Comparison of ENCODE assay signal across 10 cellular contexts in the genomic region with DNA sequence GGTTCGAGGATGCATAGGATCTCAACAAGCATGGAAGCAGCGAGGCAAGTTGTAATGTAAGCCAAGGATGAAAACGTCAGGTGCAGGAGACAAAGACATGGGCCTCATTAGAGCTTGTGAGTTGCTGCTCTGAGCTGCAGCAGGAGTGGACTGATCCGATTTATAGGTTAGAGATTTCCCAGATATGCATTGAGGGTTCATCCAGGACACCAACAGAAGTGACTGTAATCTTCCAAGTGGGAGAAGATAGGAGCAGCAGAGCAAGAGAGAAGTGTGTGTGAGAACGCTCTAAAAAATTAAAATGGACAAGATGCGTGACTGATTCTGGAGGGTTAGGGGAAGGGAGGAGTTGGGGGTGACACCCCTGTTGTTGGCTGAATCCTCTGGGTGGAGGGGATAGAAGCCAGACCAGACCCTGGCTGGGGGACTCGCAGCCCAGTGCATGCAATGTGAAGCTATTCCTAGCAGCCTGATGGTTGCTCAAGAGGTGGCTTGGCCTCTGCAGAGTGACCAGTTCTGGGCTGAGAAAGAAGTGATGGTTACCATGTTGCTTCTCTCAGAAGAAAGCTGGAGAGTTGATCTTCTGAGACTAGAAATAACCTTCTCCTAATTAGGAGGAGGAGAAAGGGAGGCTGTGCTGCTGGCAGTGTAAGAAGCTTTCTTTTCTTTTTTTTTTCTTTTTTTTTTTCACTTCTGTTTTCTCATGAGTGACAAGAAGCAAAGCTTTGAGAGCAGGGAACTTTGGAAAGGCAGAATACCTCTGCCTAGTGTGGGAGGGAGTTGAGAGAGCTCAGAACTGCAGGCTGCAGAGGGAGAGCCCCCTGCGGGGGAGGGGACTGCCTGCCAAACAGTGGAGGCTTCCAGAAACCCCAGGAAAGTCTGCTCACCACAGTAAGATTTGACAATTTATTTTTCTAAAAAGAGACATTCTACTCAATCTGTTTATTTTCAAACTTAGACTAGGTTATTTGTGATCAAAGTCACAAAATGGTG.
DNase-seq lines count a peak whose midpoint lies in the region; ATAC-seq and TF ChIP-seq lines count a peak whose summit lies in the region.
"Had no signal": no experiment of that assay in that cellular context is flagged by ENCODE, and none has a peak within 500 bp of the region (broad histone marks: within the 10 kb centered on the region; RNA-seq: fewer than 3 reads in every experiment).

No MANE protein-coding gene starts in this region.

- peaks cover 10% of the 10 kb centered on the region for H3F3A ChIP-seq in GM23248 (ENCODE audit: insufficient read depth)

- H3K27ac ChIP-seq in H9 (ENCODE audit: insufficient read length, low read depth, low read length), result no peak overlapping the region
- H3K27ac ChIP-seq in neutrophil, result peak overlapping the region; percentile 38
- no peak overlapping the region for H3K27ac ChIP-seq in GM23248
- H3K27ac ChIP-seq: right atrium auricular region had no signal

- H4K20me1 ChIP-seq in H9 (ENCODE audit: control insufficient read depth, insufficient read depth, insufficient read length) (no peaks in the 10 kb centered on the region), GM23248 (ENCODE audit: insufficient read depth) (no peaks in the 10 kb centered on the region)

- H3K4me1 ChIP-seq in H9 (ENCODE audit: insufficient read depth, low read length) (0 out of 2 replicates have a peak, but pooled peaks cover 3% of the 10 kb centered on the region), neutrophil (ENCODE audit: control insufficient read depth in 1 of 2, insufficient read depth in 1 of 2, low read depth in 1 of 2, low read length in 1 of 2) (peaks cover 18 to 19% of the 10 kb centered on the region in 2 experiments), GM23248 (ENCODE audit: insufficient read depth) (peaks cover 12% of the 10 kb centered on the region)

- no peak overlapping the region for H3K23ac ChIP-seq in H9 (ENCODE audit: insufficient read length, low read depth, low read length)

- intact Hi-C loops in lower leg skin (cut with DNase I; ENCODE audit: low total_unique reads), result loop anchor here (10.0 kb wide), 1 partner anchor 113 kb away; no protein-coding TSS in a partner anchor

- no peak overlapping the region for H2BK15ac ChIP-seq in H9 (ENCODE audit: low read depth, low read length)

- no peak overlapping the region for H2BK120ac ChIP-seq in H9 (ENCODE audit: low read depth, low read length, poor library complexity, severe bottlenecking)

- H3K36me3 ChIP-seq in neutrophil (no peaks in the 10 kb centered on the region), GM23248 (ENCODE audit: low read depth) (no peaks in the 10 kb centered on the region)
- H3K36me3 ChIP-seq: right atrium auricular region had no signal

- H3K9me3 Mint-ChIP-seq in H9, result no peaks in the 10 kb centered on the region
- H3K9me3 Mint-ChIP-seq: activated T-helper 1 cell treated with anti-CD3 and anti-CD28 coated beads, Interleukin-12 subunit alpha, Interleukin-12 subunit beta, Interleukin-2, Interleukin-4 antibody, amounts not matched to agents 30 ng/mL and 10 ng/mL and 1 ng/mL, durations not matched to agents 14 hours and 24 hours and 36 hours had no signal

- no peak overlapping the region for H3K56ac ChIP-seq in H9 (ENCODE audit: insufficient read length, low read depth, low read length)

- no peak overlapping the region for H2BK12ac ChIP-seq in H9 (ENCODE audit: insufficient read length, low read depth, low read length)

- no peak overlapping the region for H3K18ac ChIP-seq in H9 (ENCODE audit: insufficient read length, low read depth, low read length)

- H2AFZ ChIP-seq in H9 (ENCODE audit: low read length), result no peak overlapping the region
- H2AFZ ChIP-seq in GM23248, result no peak overlapping the region

- no peaks in the 10 kb centered on the region for H3K79me2 ChIP-seq in H9 (ENCODE audit: insufficient read depth, low read length)
- no peaks in the 10 kb centered on the region for H3K79me2 ChIP-seq in GM23248 (ENCODE audit: insufficient read depth)

- TF ChIP-seq POLR2A in lower leg skin (IDR thresholded peaks at IDR 0.05), result no peak

- no peak overlapping the region for H4K5ac ChIP-seq in H9 (ENCODE audit: insufficient read length, low read depth, low read length)

- H3K4me1 Mint-ChIP-seq in H9 (peaks cover 48 to 55% of the 10 kb centered on the region in 2 experiments), T-helper 17 cell (peaks cover 29% of the 10 kb centered on the region)

- H3K4me3 Mint-ChIP-seq in H9 (peak overlapping the region in 1 of 2 experiments; percentile 8; a peak in 1 of 5 replicates), T-helper 17 cell (no peak overlapping the region)
- H3K4me3 Mint-ChIP-seq: activated T-helper 1 cell treated with anti-CD3 and anti-CD28 coated beads, Interleukin-12 subunit alpha, Interleukin-12 subunit beta, Interleukin-2, Interleukin-4 antibody, amounts not matched to agents 30 ng/mL and 10 ng/mL and 1 ng/mL, durations not matched to agents 14 hours and 24 hours and 36 hours had no signal

- no peak overlapping the region for H4K8ac ChIP-seq in H9 (replicated peaks; ENCODE audit: insufficient read length, low read depth, low read length)

- H3T11ph ChIP-seq in H9 (ENCODE audit: low read length), result no peak overlapping the region

- peak; percentile 39 for ATAC-seq in GM18520 (IDR thresholded peaks at IDR 0.05; ENCODE audit: unreplicated experiment)
- no peak for ATAC-seq in T-helper 17 cell
- ATAC-seq in HG03135 (IDR thresholded peaks at IDR 0.05; ENCODE audit: unreplicated experiment), result no peak

- H3K4ac ChIP-seq in H9 (ENCODE audit: low read depth, low read length), result no peak overlapping the region

- no CpG with 5 or more reads among the region's 8 CpGs for WGBS in H9 (ENCODE audit: extremely low coverage, insufficient read length, low lambda C conversion rate)
- WGBS in GM23248 (ENCODE audit: low coverage in 1 of 2, low lambda C conversion rate in 2 of 2, missing lambda C conversion rate in 2 of 2), 2 experiments, result 90% methylated on average over 8 of the region's 8 CpGs
- 82 to 84% methylated on average over 8 of the region's 8 CpGs for whole genome bisulfite sequencing in lower leg skin, 2 donors

- H3K4me3 ChIP-seq in neutrophil (ENCODE audit: low read depth in 1 of 2, low read length in 1 of 2) (no peak overlapping the region), GM23248 (no peak overlapping the region), lower leg skin (ENCODE audit: low read depth, poor library complexity, severe bottlenecking) (no peak overlapping the region)
- H3K4me3 ChIP-seq: right atrium auricular region had no signal

- no peaks in the 10 kb centered on the region for H3K9me2 ChIP-seq in GM23248 (ENCODE audit: insufficient read depth)

- H3K23me2 ChIP-seq in H9 (ENCODE audit: insufficient read length, low read depth, low read length, poor library complexity, severe bottlenecking), result no peaks in the 10 kb centered on the region

- TF ChIP-seq CTCF in H9 (conservative IDR thresholded peaks at IDR 0.05) (no peak), neutrophil (IDR thresholded peaks at IDR 0.05) (no peak), lower leg skin (IDR thresholded peaks at IDR 0.05) (no peak)

- H3K27ac Mint-ChIP-seq in H9, result peak overlapping the region; percentile 59 to 85 (median 83); a peak in 5 of 7 replicates
- H3K27ac Mint-ChIP-seq in T-helper 17 cell, result peak overlapping the region; percentile 14
- H3K27ac Mint-ChIP-seq: activated T-helper 1 cell treated with anti-CD3 and anti-CD28 coated beads, Interleukin-12 subunit alpha, Interleukin-12 subunit beta, Interleukin-2, Interleukin-4 antibody, amounts not matched to agents 30 ng/mL and 10 ng/mL and 1 ng/mL, durations not matched to agents 14 hours and 24 hours and 36 hours had no signal

- H3K36me3 Mint-ChIP-seq in H9 (ENCODE audit: insufficient read depth in 1 of 3, low read depth in 3 of 3) (no peaks in the 10 kb centered on the region), T-helper 17 cell (ENCODE audit: low read depth) (no peaks in the 10 kb centered on the region)

- no peak overlapping the region for H3K4me2 ChIP-seq in H9 (ENCODE audit: insufficient read depth, insufficient read length, low read length)
- no peak overlapping the region for H3K4me2 ChIP-seq in GM23248 (ENCODE audit: unreplicated experiment)

- H3K9me3 ChIP-seq in H9 (ENCODE audit: control insufficient read depth, low read depth, low read length), result no peaks in the 10 kb centered on the region
- no peaks in the 10 kb centered on the region for H3K9me3 ChIP-seq in T-helper 17 cell (ENCODE audit: control insufficient read depth, low read length, poor library complexity, severe bottlenecking)
- no peaks in the 10 kb centered on the region for H3K9me3 ChIP-seq in neutrophil
- H3K9me3 ChIP-seq in GM23248 (ENCODE audit: low read depth), result no peaks in the 10 kb centered on the region
- H3K9me3 ChIP-seq: right atrium auricular region had no signal

- H4K91ac ChIP-seq in H9 (ENCODE audit: insufficient read length, low read depth, low read length), result no peak overlapping the region

- H3K9ac ChIP-seq in H9 (ENCODE audit: extremely low read depth, insufficient read length, low read length) (no peak overlapping the region), GM23248 (no peak overlapping the region)

- H2BK5ac ChIP-seq in H9 (ENCODE audit: insufficient read length, low read length), result no peak overlapping the region

- H3K27me3 Mint-ChIP-seq in H9 (ENCODE audit: low read depth) (no peaks in the 10 kb centered on the region), T-helper 17 cell (no peaks in the 10 kb centered on the region)

- no peak overlapping the region for H2BK20ac ChIP-seq in H9 (ENCODE audit: low read depth, low read length, poor library complexity, severe bottlenecking)

- no peak overlapping the region for H2AK5ac ChIP-seq in H9 (ENCODE audit: insufficient read length, low read length)

- in situ Hi-C loops in GM23248 (cut with MboI), result loop anchor here (25.0 kb wide), 1 partner anchor 710 kb away; no protein-coding TSS in a partner anchor

- DNase-seq in H9 (peak; percentile 53), T-helper 17 cell (no peak), GM23248 (no peak), AML-193 (lab: John Stamatoyannopoulos, UW) (no peak), lower leg skin (ENCODE audit: low spot score in 2 of 2) (no peak)

- H3K14ac ChIP-seq in H9 (ENCODE audit: insufficient read depth, low read length), result no peak overlapping the region

- no peaks in the 10 kb centered on the region for H3K79me1 ChIP-seq in H9 (ENCODE audit: insufficient read depth, low read depth, low read length, poor library complexity, severe bottlenecking)

- H3K27me3 ChIP-seq in H9 (ENCODE audit: insufficient read depth, low read length), result no peaks in the 10 kb centered on the region
- H3K27me3 ChIP-seq in neutrophil, result no peaks in the 10 kb centered on the region
- H3K27me3 ChIP-seq in GM23248 (replicated peaks; ENCODE audit: insufficient read depth), result no peaks in the 10 kb centered on the region
- H3K27me3 ChIP-seq: right atrium auricular region had no signal
